27 cellular contexts compared by ENCODE assay signal in the genomic region with DNA sequence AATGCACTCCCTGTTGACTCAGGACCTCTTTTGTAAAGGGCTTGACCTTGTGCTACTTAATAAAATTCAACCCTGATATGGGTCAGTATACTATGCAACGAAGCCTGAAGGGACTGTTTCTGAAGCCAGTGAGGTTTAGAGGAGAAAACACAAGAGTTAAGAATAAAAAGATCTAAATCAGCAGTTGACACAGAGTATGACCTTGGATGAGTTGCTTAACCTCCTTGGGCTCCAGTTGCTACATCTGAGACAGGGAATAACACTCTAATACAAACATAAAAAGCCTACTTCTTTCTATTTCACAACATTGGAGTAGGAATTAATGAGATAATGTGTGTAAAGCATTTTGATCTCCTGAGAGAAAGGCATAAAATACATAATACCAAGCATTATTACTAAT.
A peak's percentile ranks its signal among the peaks of the same experiment; 100 is the strongest.
DNase-seq lines count a peak whose midpoint lies in the region; ATAC-seq, FAIRE-seq and TF ChIP-seq lines count a peak whose summit lies in the region.
"Had no signal": no experiment of that assay in that cellular context is flagged by ENCODE, and none has a peak within 500 bp of the region (broad histone marks: within the 10 kb centered on the region; RNA-seq: fewer than 3 reads in every experiment).

No MANE protein-coding gene starts in this region.

- H3K36me3 ChIP-seq in adipocyte (ENCODE audit: control insufficient read depth, insufficient read depth, low read length, severe bottlenecking) (no peaks in the 10 kb centered on the region), HepG2 (replicated peaks in 1 of 2; ENCODE audit: control insufficient read depth in 1 of 2, insufficient read depth in 2 of 2, low read length in 2 of 2) (no peaks in the 10 kb centered on the region), stomach (no peaks in the 10 kb centered on the region)

- H3K27ac ChIP-seq in HepG2 (ENCODE audit: extremely low read length, insufficient read depth, low read length) (no peak overlapping the region), stomach (no peak overlapping the region)

- CTCF ChIA-PET in HepG2 (lab: Yijun Ruan, JAX; ENCODE audit: low intra/inter-chr PET ratio, low total read pairs), result no interaction called here

- in situ Hi-C loops in HepG2 (cut with HindIII; ENCODE audit: extremely low pct_ligation_motif_present, low pct_unique_long_range_greater_than_20kb), result no loop called here

- H3K79me2 ChIP-seq in HepG2 (ENCODE audit: insufficient read depth, low read length), result no peaks in the 10 kb centered on the region

- H3K4me3 ChIP-seq in adipocyte (ENCODE audit: low read length) (no peak overlapping the region), fibroblast of mammary gland (ENCODE audit: control insufficient read depth, low read depth, low read length) (no peak overlapping the region), HepG2 (replicated peaks in 1 of 3; ENCODE audit: insufficient read depth in 1 of 3, low read depth in 2 of 3, low read length in 3 of 3) (no peak overlapping the region), stomach (no peak overlapping the region)
- H3K4me3 ChIP-seq: GM23338 had no signal

- no TSS peak for BruUV-seq in HepG2 (replicated peaks; lab: Mats Ljungman, UMichigan)

- H3K4me1 ChIP-seq in adipocyte (ENCODE audit: control insufficient read depth, insufficient read depth, low read length), result peaks cover 3% of the 10 kb centered on the region
- H3K4me1 ChIP-seq in HepG2 (ENCODE audit: insufficient read depth, low read length), result no peaks in the 10 kb centered on the region
- H3K4me1 ChIP-seq in stomach, result peaks cover 0 to 4% (median 0%) of the 10 kb centered on the region in 4 donors
- H3K4me1 ChIP-seq: Caco-2 had no signal

- 0% methylated on average over 1 of the region's 1 CpG for WGBS in HepG2 (ENCODE audit: low lambda C conversion rate)
- WGBS in stomach, 5 donors, result 7 to 56% (median 14%) methylated on average over 1 of the region's 1 CpG

- no peaks in the 10 kb centered on the region for H4K20me1 ChIP-seq in HepG2 (ENCODE audit: insufficient read depth, low read length)

- TF ChIP-seq EP300 in HepG2 (IDR thresholded peaks at IDR 0.05; ENCODE audit: low read depth in 2 of 2, low read length in 2 of 2) (no peak), HepG2 (CRISPR knock-in tag; IDR thresholded peaks at IDR 0.05; ENCODE audit: borderline replicate concordance) (no peak), stomach (IDR thresholded peaks at IDR 0.05) (no peak)

- intact Hi-C loops in HepG2 (cut with micrococcal nuclease; ENCODE audit: unreplicated experiment), result no loop called here
- intact Hi-C loops in stomach (cut with DNase I; ENCODE audit: low total_unique reads), result no loop called here

- no peak for TF ChIP-seq CTCF in fibroblast of mammary gland (conservative IDR thresholded peaks at IDR 0.05; ENCODE audit: control insufficient read depth, insufficient read depth, low read depth, low read length)
- TF ChIP-seq CTCF in nephron (IDR thresholded peaks at IDR 0.05; ENCODE audit: unreplicated experiment in 3 of 3), result no peak
- TF ChIP-seq CTCF in HepG2 (CRISPR knock-in tag; IDR thresholded peaks at IDR 0.05), result no peak
- no peak for TF ChIP-seq CTCF in stomach (IDR thresholded peaks at IDR 0.05)

- peak overlapping the region in 2 of 3 experiments; percentile 40 to 41 for H3K27ac Mint-ChIP-seq in nephron
- H3K27ac Mint-ChIP-seq: CD4-positive, alpha-beta memory T cell; GM23338; H9 had no signal

- no peak for TF ChIP-seq RAD21 in HepG2 (CRISPR knock-in tag; IDR thresholded peaks at IDR 0.05)

- peak; percentile 47 for DNase-seq in adipocyte (ENCODE audit: low read depth)
- peak; percentile 5 for DNase-seq in fibroblast of mammary gland (ENCODE audit: low read depth)
- DNase-seq in HepG2 (ENCODE audit: low spot score), result no peak
- DNase-seq in stomach, result no peak
- no peak for DNase-seq in activated CD4-positive, CD25-positive, alpha-beta regulatory T cell (lab: John Stamatoyannopoulos, UW)
- DNase-seq: C1 segment of cervical spinal cord; Caco-2; CD4-positive, alpha-beta memory T cell; DMS 273 treated with DMSO at 0.1 percent for 48 hours; DMS79; EL; GDM1; H9; NCI-H1092; NCI-H1436; NCI-H187; NCI-H2081 treated with DMSO at 0.1 percent for 48 hours; NCI-H2171 treated with DMSO at 0.1 percent for 48 hours; NCI-H345; NCI-H524; NCI-H748 treated with DMSO at 0.1 percent for 48 hours; PC-3 had no signal

- H3K9me3 ChIP-seq in adipocyte (ENCODE audit: control insufficient read depth, low read length) (no peaks in the 10 kb centered on the region), HepG2 (ENCODE audit: low read length) (peaks cover 74% of the 10 kb centered on the region), stomach (no peaks in the 10 kb centered on the region)
- H3K9me3 ChIP-seq: Caco-2 had no signal

- POLR2A ChIA-PET in HepG2 (lab: Yijun Ruan, JAX), result no interaction called here

- H3K4me3 Mint-ChIP-seq in nephron, result no peak overlapping the region
- H3K4me3 Mint-ChIP-seq: CD4-positive, alpha-beta memory T cell; GM23338; H9 had no signal

- H3K9ac ChIP-seq in adipocyte (ENCODE audit: low read length) (no peak overlapping the region), HepG2 (ENCODE audit: insufficient read depth, low read depth, low read length) (no peak overlapping the region)

- no peaks in the 10 kb centered on the region for H3K27me3 ChIP-seq in adipocyte (replicated peaks; ENCODE audit: control insufficient read depth, insufficient read depth, low read length)
- no peaks in the 10 kb centered on the region for H3K27me3 ChIP-seq in HepG2 (ENCODE audit: control insufficient read depth in 1 of 2, insufficient read depth in 2 of 2, low read length in 2 of 2)
- no peaks in the 10 kb centered on the region for H3K27me3 ChIP-seq in stomach

- ATAC-seq in HepG2 (no peak), HG03354 (IDR thresholded peaks at IDR 0.05; ENCODE audit: poor library complexity, severe bottlenecking, unreplicated experiment) (no peak)
- ATAC-seq: GM23338, PC-3, SK-N-SH treated with all-trans-retinoic acid at 6 μM for 48 hours had no signal

- H3K4me1 Mint-ChIP-seq in nephron, result peaks cover 17% of the 10 kb centered on the region
- H3K4me1 Mint-ChIP-seq: CD4-positive, alpha-beta memory T cell; GM23338; H9 had no signal

- no peaks in the 10 kb centered on the region for H3K27me3 Mint-ChIP-seq in nephron (ENCODE audit: low read depth)
- H3K27me3 Mint-ChIP-seq: CD4-positive, alpha-beta memory T cell had no signal

- H2AFZ ChIP-seq in HepG2 (ENCODE audit: low read length), result no peak overlapping the region
- H2AFZ ChIP-seq: GM23338 had no signal

- FAIRE-seq in HepG2 (lab: Jason Lieb, UNC), result no peak
- FAIRE-seq: GM12891 had no signal

- no peaks in the 10 kb centered on the region for H3K36me3 Mint-ChIP-seq in nephron (ENCODE audit: low read depth)
- H3K36me3 Mint-ChIP-seq: CD4-positive, alpha-beta memory T cell had no signal

- H3K4me2 ChIP-seq in HepG2 (ENCODE audit: low read depth, low read length), result no peak overlapping the region
- H3K4me2 ChIP-seq: GM23338 had no signal

- no peaks in the 10 kb centered on the region for H3K9me3 Mint-ChIP-seq in nephron
- H3K9me3 Mint-ChIP-seq: GM23338 had no signal

- TF ChIP-seq POLR2A in HepG2 (IDR thresholded peaks at IDR 0.05; ENCODE audit: insufficient read depth in 1 of 2, low read depth in 2 of 2, low read length in 2 of 2), result no peak
- no peak for TF ChIP-seq POLR2A in stomach (IDR thresholded peaks at IDR 0.05)

TF ChIP-seq in HepG2, 621 proteins besides CTCF, POLR2A, EP300 and RAD21 (continues in another document):
- TF ChIP-seq NFYC (CRISPR knock-in tag; IDR thresholded peaks at IDR 0.05) (no peak), BCL6 (CRISPR knock-in tag; IDR thresholded peaks at IDR 0.05) (no peak), ZNF672 (CRISPR knock-in tag; IDR thresholded peaks at IDR 0.05) (no peak)
- TF ChIP-seq, protein P1, sequence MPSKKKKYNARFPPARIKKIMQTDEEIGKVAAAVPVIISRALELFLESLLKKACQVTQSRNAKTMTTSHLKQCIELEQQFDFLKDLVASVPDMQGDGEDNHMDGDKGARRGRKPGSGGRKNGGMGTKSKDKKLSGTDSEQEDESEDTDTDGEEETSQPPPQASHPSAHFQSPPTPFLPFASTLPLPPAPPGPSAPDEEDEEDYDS (CRISPR knock-in tag; IDR thresholded peaks at IDR 0.05), result no peak
- TF ChIP-seq, protein P2, sequence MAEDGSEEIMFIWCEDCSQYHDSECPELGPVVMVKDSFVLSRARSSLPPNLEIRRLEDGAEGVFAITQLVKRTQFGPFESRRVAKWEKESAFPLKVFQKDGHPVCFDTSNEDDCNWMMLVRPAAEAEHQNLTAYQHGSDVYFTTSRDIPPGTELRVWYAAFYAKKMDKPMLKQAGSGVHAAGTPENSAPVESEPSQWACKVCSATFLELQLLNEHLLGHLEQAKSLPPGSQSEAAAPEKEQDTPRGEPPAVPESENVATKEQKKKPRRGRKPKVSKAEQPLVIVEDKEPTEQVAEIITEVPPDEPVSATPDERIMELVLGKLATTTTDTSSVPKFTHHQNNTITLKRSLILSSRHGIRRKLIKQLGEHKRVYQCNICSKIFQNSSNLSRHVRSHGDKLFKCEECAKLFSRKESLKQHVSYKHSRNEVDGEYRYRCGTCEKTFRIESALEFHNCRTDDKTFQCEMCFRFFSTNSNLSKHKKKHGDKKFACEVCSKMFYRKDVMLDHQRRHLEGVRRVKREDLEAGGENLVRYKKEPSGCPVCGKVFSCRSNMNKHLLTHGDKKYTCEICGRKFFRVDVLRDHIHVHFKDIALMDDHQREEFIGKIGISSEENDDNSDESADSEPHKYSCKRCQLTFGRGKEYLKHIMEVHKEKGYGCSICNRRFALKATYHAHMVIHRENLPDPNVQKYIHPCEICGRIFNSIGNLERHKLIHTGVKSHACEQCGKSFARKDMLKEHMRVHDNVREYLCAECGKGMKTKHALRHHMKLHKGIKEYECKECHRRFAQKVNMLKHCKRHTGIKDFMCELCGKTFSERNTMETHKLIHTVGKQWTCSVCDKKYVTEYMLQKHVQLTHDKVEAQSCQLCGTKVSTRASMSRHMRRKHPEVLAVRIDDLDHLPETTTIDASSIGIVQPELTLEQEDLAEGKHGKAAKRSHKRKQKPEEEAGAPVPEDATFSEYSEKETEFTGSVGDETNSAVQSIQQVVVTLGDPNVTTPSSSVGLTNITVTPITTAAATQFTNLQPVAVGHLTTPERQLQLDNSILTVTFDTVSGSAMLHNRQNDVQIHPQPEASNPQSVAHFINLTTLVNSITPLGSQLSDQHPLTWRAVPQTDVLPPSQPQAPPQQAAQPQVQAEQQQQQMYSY (CRISPR knock-in tag; IDR thresholded peaks at IDR 0.05), result no peak

Comparison
In these comparisons a context has a peak if more than half of its experiments do, and no peak if none do; other contexts are left out.
1. DNase-seq: peak in adipocyte (single experiment) and fibroblast of mammary gland (single experiment); none in HepG2 (single experiment), stomach (single experiment) and activated CD4-positive, CD25-positive, alpha-beta regulatory T cell (0 of 4).